In the genomic region with DNA sequence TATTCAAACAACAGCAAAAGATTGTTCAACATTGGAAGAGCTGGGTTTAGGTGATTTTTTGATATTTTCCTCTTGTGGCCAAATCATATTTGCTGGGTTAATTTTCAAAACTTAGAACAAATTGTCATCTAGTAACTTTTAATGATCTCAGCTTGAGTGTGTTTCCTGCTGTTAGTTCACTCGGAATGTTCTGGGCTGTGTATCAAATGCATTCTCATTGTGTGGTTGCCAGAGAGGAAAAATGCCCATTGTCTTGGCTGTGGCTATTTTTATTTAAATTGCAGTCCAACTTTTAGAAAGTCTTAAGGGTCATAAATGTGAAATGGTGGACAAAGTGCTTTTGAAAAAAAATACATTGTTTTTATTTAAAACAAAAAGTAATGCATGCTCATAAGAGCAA, we compare ENCODE assay signal across 11 cellular contexts.
DNase-seq lines count a peak whose midpoint lies in the region; ATAC-seq and TF ChIP-seq lines count a peak whose summit lies in the region.
"Had no signal": no experiment of that assay in that cellular context is flagged by ENCODE, and none has a peak within 500 bp of the region (broad histone marks: within the 10 kb centered on the region; RNA-seq: fewer than 3 reads in every experiment).

No MANE protein-coding gene starts in this region.

- WGBS in upper lobe of left lung, 2 donors = 19 to 39% methylated on average over 1 of the region's 1 CpG

- H3K27me3 ChIP-seq in upper lobe of left lung = no peaks in the 10 kb centered on the region
- no peaks in the 10 kb centered on the region for H3K27me3 ChIP-seq in A673 (replicated peaks; ENCODE audit: insufficient read depth, low read depth, low read length, poor library complexity)

- no peak for TF ChIP-seq EP300 in upper lobe of left lung (IDR thresholded peaks at IDR 0.05)

- H3K36me3 ChIP-seq in upper lobe of left lung = no peaks in the 10 kb centered on the region
- H3K36me3 ChIP-seq in A673 (ENCODE audit: insufficient read depth, low read length, poor library complexity, severe bottlenecking) = no peaks in the 10 kb centered on the region

- POLR2A ChIA-PET in A673 (lab: Charles Lee; ENCODE audit: low non-redundant PET) = no interaction called here

- BruUV-seq in A673 (replicated peaks; lab: Mats Ljungman, UMichigan) = no TSS peak

- intact Hi-C loops in A673 (cut with micrococcal nuclease; ENCODE audit: unreplicated experiment) = no loop called here

- CTCF ChIA-PET in A673 (lab: Charles Lee) = no interaction called here

- TF ChIP-seq POLR2A in upper lobe of left lung (IDR thresholded peaks at IDR 0.05) = no peak

- H3K4me1 ChIP-seq in upper lobe of left lung (peaks cover 17 to 25% (median 22%) of the 10 kb centered on the region in 4 donors), A673 (ENCODE audit: insufficient read depth, low read length, poor library complexity, severe bottlenecking) (no peaks in the 10 kb centered on the region)

- ATAC-seq in upper lobe of left lung (ENCODE audit: low FRiP score in 2 of 2) = no peak
- ATAC-seq: effector memory CD8-positive, alpha-beta T cell; GM12878; stimulated activated naive CD8-positive, alpha-beta T cell treated with anti-CD3 and anti-CD28 coated beads, Interleukin-15, Interleukin-2, amounts not matched to agents 100 U/mL and 50 U/mL, for 24 hours had no signal

- peak overlapping the region in 3 of 4 donors; percentile 66 to 81 (median 68) for H3K27ac ChIP-seq in upper lobe of left lung
- no peak overlapping the region for H3K27ac ChIP-seq in A673 (ENCODE audit: low read depth, low read length, poor library complexity, severe bottlenecking)

- TF ChIP-seq CTCF in upper lobe of left lung (IDR thresholded peaks at IDR 0.05) (no peak), A673 (conservative IDR thresholded peaks at IDR 0.05; ENCODE audit: low read depth, low read length) (no peak)

- H3K9me3 ChIP-seq in upper lobe of left lung = no peaks in the 10 kb centered on the region
- H3K9me3 ChIP-seq in A673 (ENCODE audit: low read depth, low read length, poor library complexity, severe bottlenecking) = no peaks in the 10 kb centered on the region

- DNase-seq in LHCN-M2 (ENCODE audit: low read depth) (peak; percentile 28), fibroblast of gingiva (ENCODE audit: low read depth) (peak; percentile 62), lung microvascular endothelial cell (ENCODE audit: low read depth in 2 of 2) (peak; percentile 77 to 84), upper lobe of left lung (no peak), A673 (ENCODE audit: low spot score) (no peak), NCI-H69 (lab: John Stamatoyannopoulos, UW) (no peak)
- DNase-seq in stimulated activated CD4-positive, alpha-beta T cell treated with anti-CD3 and anti-CD28 coated beads, Interleukin-12 subunit alpha, Interleukin-12 subunit beta, amount 100 ng/mL, for 4 hours = no peak
- DNase-seq: effector memory CD8-positive, alpha-beta T cell; NCI-H2171 treated with DMSO at 0.1 percent for 48 hours; stimulated activated naive CD8-positive, alpha-beta T cell treated with anti-CD3 and anti-CD28 coated beads, Interleukin-15, Interleukin-2, amounts not matched to agents 100 U/mL and 50 U/mL, for 24 hours had no signal

- H3K4me3 ChIP-seq in upper lobe of left lung = no peak overlapping the region
- H3K4me3 ChIP-seq in A673 (ENCODE audit: low read depth, low read length, poor library complexity, severe bottlenecking) = no peak overlapping the region
- H3K4me3 ChIP-seq: GM12878 had no signal

Comparison
In these comparisons a context has a peak if more than half of its experiments do, and no peak if none do; other contexts are left out.
1. DNase-seq: peak in LHCN-M2 (single experiment), fibroblast of gingiva (single experiment) and lung microvascular endothelial cell (2 of 2); none in upper lobe of left lung (0 of 2), stimulated activated CD4-positive, alpha-beta T cell treated with anti-CD3 and anti-CD28 coated beads, Interleukin-12 subunit alpha, Interleukin-12 subunit beta, amount 100 ng/mL, for 4 hours (single experiment), A673 (single experiment) and NCI-H69 (single experiment).